In genomic region chr5:14364576-14365472, GRCh38 we compare ENCODE assay signal across 8 cellular contexts.
DNase-seq lines count a peak whose midpoint lies in the region; ATAC-seq and TF ChIP-seq lines count a peak whose summit lies in the region.

No MANE protein-coding gene starts in this region.

- TF ChIP-seq CTCF in CD14-positive monocyte (IDR thresholded peaks at IDR 0.05) (peak; percentile 32), HFFc6 (IDR thresholded peaks at IDR 0.05) (peak; percentile 63), WI38 (IDR thresholded peaks at IDR 0.05; ENCODE audit: low read depth, low read length) (peak; percentile 33; the same call in 1 of the 2 replicates)

- no peak for ATAC-seq in GM19463 (IDR thresholded peaks at IDR 0.05; ENCODE audit: unreplicated experiment)
- no peak for ATAC-seq in GM18505 (IDR thresholded peaks at IDR 0.05; ENCODE audit: unreplicated experiment)

- no peaks in the 10 kb centered on the region for H3K9me3 Mint-ChIP-seq in CD14-positive monocyte
- H3K9me3 Mint-ChIP-seq in HFFc6, result 0 out of 2 replicates have a peak, but pooled peaks cover 4% of the 10 kb centered on the region

- intact Hi-C loops in CD14-positive monocyte (cut with micrococcal nuclease), result no loop called here

- peaks cover 27% of the 10 kb centered on the region for H3K4me1 Mint-ChIP-seq in CD14-positive monocyte
- H3K4me1 Mint-ChIP-seq in HFFc6 (ENCODE audit: low read depth), result peaks cover 31% of the 10 kb centered on the region

- no peak for TF ChIP-seq POLR2A in GM18505 (IDR thresholded peaks at IDR 0.05; ENCODE audit: borderline replicate concordance, extremely low read depth, insufficient read depth, insufficient read length)

- H3K36me3 Mint-ChIP-seq in CD14-positive monocyte, result peaks cover 72 to 79% of the 10 kb centered on the region in 2 donors
- peaks cover 81% of the 10 kb centered on the region for H3K36me3 Mint-ChIP-seq in HFFc6 (ENCODE audit: low read depth)

- DNase-seq in CD14-positive monocyte (ENCODE audit: low spot score) (no peak), HFFc6 (no peak), iPS-NIHi7 (ENCODE audit: extremely low spot score) (peak; percentile 77), NCI-H1436 treated with DMSO at 0.1 percent for 48 hours (lab: John Stamatoyannopoulos, UW) (no peak), COLO829 (ENCODE audit: low spot score) (no peak)

- H3K27me3 Mint-ChIP-seq in CD14-positive monocyte (ENCODE audit: low read depth in 3 of 3) (peaks cover 0 to 3% (median 0%) of the 10 kb centered on the region in 3 donors), HFFc6 (ENCODE audit: insufficient read depth) (peaks cover 42% of the 10 kb centered on the region)

- H3K4me3 Mint-ChIP-seq in CD14-positive monocyte, result no peak overlapping the region
- H3K4me3 Mint-ChIP-seq in HFFc6, result peak overlapping the region; percentile 45; the same call in 1 of the 2 replicates

- no peak overlapping the region for H3K4me3 ChIP-seq in WI38 (ENCODE audit: low read depth, low read length)

- H3K27ac Mint-ChIP-seq in CD14-positive monocyte (peak overlapping the region in 1 of 7 donors; percentile 15), HFFc6 (peak overlapping the region; percentile 73)
